Comparison of ENCODE assay signal across 25 cellular contexts in genomic region chr11:38718049-38718448, GRCh38.
A peak's percentile ranks its signal among the peaks of the same experiment; 100 is the strongest.
DNase-seq lines count a peak whose midpoint lies in the region; ATAC-seq, FAIRE-seq and TF ChIP-seq lines count a peak whose summit lies in the region.
"Had no signal": no experiment of that assay in that cellular context is flagged by ENCODE, and none has a peak within 500 bp of the region (broad histone marks: within the 10 kb centered on the region; RNA-seq: fewer than 3 reads in every experiment).

No MANE protein-coding gene starts in this region.

- no peaks in the 10 kb centered on the region for H3K9me3 ChIP-seq in OCI-LY3 (ENCODE audit: insufficient read depth, low read length)
- no peaks in the 10 kb centered on the region for H3K9me3 ChIP-seq in smooth muscle cell (replicated peaks; ENCODE audit: low read depth)
- H3K9me3 ChIP-seq: ascending aorta; BLaER1 treated with 17β-estradiol and CSF1 and Interleukin-3, amounts not matched to agents 10 nM and 100 nM; SJSA1; tibial artery had no signal

- POLR2A ChIA-PET in HEK293T (lab: Yijun Ruan, JAX), result no interaction called here

- DNase-seq in H54 (ENCODE audit: insufficient read length, low spot score) (no peak), foreskin keratinocyte (peak; percentile 10 to 39), smooth muscle cell (lab: John Stamatoyannopoulos, UW; ENCODE audit: unreplicated experiment) (no peak), HEK293T (ENCODE audit: extremely low spot score) (no peak), NCI-H1092 (lab: John Stamatoyannopoulos, UW) (no peak)
- DNase-seq: activated CD4-positive, alpha-beta memory T cell treated with anti-CD3 and anti-CD28 coated beads for 36 hours; activated naive CD4-positive, alpha-beta T cell treated with anti-CD3 and anti-CD28 coated beads for 36 hours; activated T-cell treated with anti-CD3 and anti-CD28 coated beads, Interleukin-2, amount 50 U/mL, for 1 hour; KBM-7; kidney; naive thymus-derived CD8-positive, alpha-beta T cell; NCI-H1048; NCI-H2107; stimulated activated naive CD4-positive, alpha-beta T cell treated with Interleukin-2 at 50 U/mL for 16 hours; tibial artery had no signal

- H3K27me3 ChIP-seq in OCI-LY3 (ENCODE audit: low read depth, low read length), result no peaks in the 10 kb centered on the region
- H3K27me3 ChIP-seq in foreskin keratinocyte, result no peaks in the 10 kb centered on the region
- no peaks in the 10 kb centered on the region for H3K27me3 ChIP-seq in smooth muscle cell (ENCODE audit: low read depth)
- H3K27me3 ChIP-seq: ascending aorta; BLaER1 treated with 17β-estradiol and CSF1 and Interleukin-3, amounts not matched to agents 10 nM and 100 nM; SJSA1; tibial artery had no signal

- TF ChIP-seq CTCF in OCI-LY3 (IDR thresholded peaks at IDR 0.05; ENCODE audit: low read depth, low read length), result no peak
- no peak for TF ChIP-seq CTCF in foreskin keratinocyte (conservative IDR thresholded peaks at IDR 0.05)
- TF ChIP-seq CTCF in smooth muscle cell (IDR thresholded peaks at IDR 0.05; ENCODE audit: borderline replicate concordance, insufficient read depth, poor library complexity, severe bottlenecking), result no peak

- WGBS in smooth muscle cell (ENCODE audit: low lambda C conversion rate), result 1% methylated on average over 2 of the region's 2 CpGs

- H3K4me3 ChIP-seq in OCI-LY3 (ENCODE audit: low read length) (no peak overlapping the region), smooth muscle cell (no peak overlapping the region)
- H3K4me3 ChIP-seq: ascending aorta; BLaER1 treated with 17β-estradiol and CSF1 and Interleukin-3, amounts not matched to agents 10 nM and 100 nM; SJSA1; tibial artery had no signal

- H3K4me1 ChIP-seq in OCI-LY3 (ENCODE audit: low read length) (no peaks in the 10 kb centered on the region), foreskin keratinocyte (no peaks in the 10 kb centered on the region), smooth muscle cell (ENCODE audit: low read depth) (no peaks in the 10 kb centered on the region)
- H3K4me1 ChIP-seq: ascending aorta; BLaER1 treated with 17β-estradiol and CSF1 and Interleukin-3, amounts not matched to agents 10 nM and 100 nM; SJSA1 had no signal

- peak; percentile 97 for FAIRE-seq in H54 (lab: Jason Lieb, UNC)
- FAIRE-seq: colon, D721Med, GM12891, kidney had no signal

- peak overlapping the region; percentile 43; the same call in 1 of the 2 replicates for H2AFZ ChIP-seq in OCI-LY3 (ENCODE audit: low read depth, low read length)
- peak overlapping the region; percentile 12 for H2AFZ ChIP-seq in smooth muscle cell (ENCODE audit: low read depth)

- CTCF ChIA-PET in HEK293T (lab: Yijun Ruan, JAX), result no interaction called here

- H3K36me3 ChIP-seq in OCI-LY3 (replicated peaks; ENCODE audit: low read depth, low read length), result no peaks in the 10 kb centered on the region
- H3K36me3 ChIP-seq in smooth muscle cell (ENCODE audit: low read depth), result no peaks in the 10 kb centered on the region
- H3K36me3 ChIP-seq: ascending aorta; BLaER1 treated with 17β-estradiol and CSF1 and Interleukin-3, amounts not matched to agents 10 nM and 100 nM; SJSA1; tibial artery had no signal

- H3F3A ChIP-seq in smooth muscle cell (ENCODE audit: low read depth), result no peaks in the 10 kb centered on the region

- H3K4me2 ChIP-seq in OCI-LY3 (ENCODE audit: low read length) (no peak overlapping the region), smooth muscle cell (no peak overlapping the region)
- H3K4me2 ChIP-seq: BLaER1 treated with 17β-estradiol and CSF1 and Interleukin-3, amounts not matched to agents 10 nM and 100 nM had no signal

- no peaks in the 10 kb centered on the region for H3K79me2 ChIP-seq in OCI-LY3 (ENCODE audit: low read length)
- H3K79me2 ChIP-seq in smooth muscle cell (ENCODE audit: low read depth), result no peaks in the 10 kb centered on the region

- no peak overlapping the region for H3K9ac ChIP-seq in OCI-LY3 (ENCODE audit: low read length)
- no peak overlapping the region for H3K9ac ChIP-seq in smooth muscle cell (ENCODE audit: low read depth)
- H3K9ac ChIP-seq: BLaER1 treated with 17β-estradiol and CSF1 and Interleukin-3, amounts not matched to agents 10 nM and 100 nM had no signal

- ATAC-seq in foreskin keratinocyte, result no peak
- ATAC-seq in HG03354 (IDR thresholded peaks at IDR 0.05; ENCODE audit: poor library complexity, severe bottlenecking, unreplicated experiment), result no peak
- ATAC-seq: naive thymus-derived CD8-positive, alpha-beta T cell; WTC11 had no signal

- H3K27ac ChIP-seq in OCI-LY3 (ENCODE audit: low read length) (no peak overlapping the region), foreskin keratinocyte (no peak overlapping the region), smooth muscle cell (ENCODE audit: low read depth) (peak overlapping the region; percentile 14)
- H3K27ac ChIP-seq: ascending aorta; BLaER1 treated with 17β-estradiol and CSF1 and Interleukin-3, amounts not matched to agents 10 nM and 100 nM; HL-60; SJSA1; tibial artery had no signal

- H4K20me1 ChIP-seq in OCI-LY3 (ENCODE audit: insufficient read depth, low read length) (no peaks in the 10 kb centered on the region), smooth muscle cell (ENCODE audit: low read depth) (no peaks in the 10 kb centered on the region)
- H4K20me1 ChIP-seq: BLaER1 treated with 17β-estradiol and CSF1 and Interleukin-3, amounts not matched to agents 10 nM and 100 nM had no signal

- no peak for TF ChIP-seq POLR2A in H54 (IDR thresholded peaks at IDR 0.05; ENCODE audit: low read depth, low read length)

TF ChIP-seq in HEK293T, 16 proteins besides CTCF, POLR2A, EP300 and RAD21:
- TF ChIP-seq FOXM1 (IDR thresholded peaks at IDR 0.05; ENCODE audit: borderline replicate concordance) (no peak), PKNOX1 (IDR thresholded peaks at IDR 0.05) (no peak), FOXA1 (IDR thresholded peaks at IDR 0.05) (no peak)

Comparison
In these comparisons a context has a peak if more than half of its experiments do, and no peak if none do; other contexts are left out.
1. DNase-seq: peak in foreskin keratinocyte (2 of 2); none in H54 (single experiment), smooth muscle cell (single experiment), HEK293T (single experiment) and NCI-H1092 (single experiment).